ENCODE assay signal across 1 cellular context in genomic region chr6:43310137-43310536, GRCh38.
TF ChIP-seq lines count a peak whose summit lies in the region.

No MANE protein-coding gene starts in this region.

TF ChIP-seq in HCT116, 20 proteins besides CTCF, POLR2A, EP300 and RAD21 (continued from another document):
- TF ChIP-seq REST (IDR thresholded peaks at IDR 0.05; ENCODE audit: low read depth) (no peak), FOSL1 (IDR thresholded peaks at IDR 0.05; ENCODE audit: low read depth) (no peak), POLR2AphosphoS5 (IDR thresholded peaks at IDR 0.05; ENCODE audit: low read depth, low read length) (no peak), EZH2phosphoT487 (IDR thresholded peaks at IDR 0.05; ENCODE audit: borderline replicate concordance) (no peak), SRF (IDR thresholded peaks at IDR 0.05; ENCODE audit: low read depth) (no peak), ELF1 (IDR thresholded peaks at IDR 0.05; ENCODE audit: borderline replicate concordance, low read depth) (no peak), EZH2 (IDR thresholded peaks at IDR 0.05) (no peak)
